In genomic region chr2:83784920-83785319, GRCh38 we compare ENCODE assay signal across 21 cellular contexts.
"Had no signal": no experiment of that assay in that cellular context is flagged by ENCODE, and none has a peak within 500 bp of the region (broad histone marks: within the 10 kb centered on the region; RNA-seq: fewer than 3 reads in every experiment).

No MANE protein-coding gene starts in this region.

- H3K9me3 ChIP-seq: mucosa of descending colon, prostate gland, thoracic aorta, tibial nerve, upper lobe of right lung, uterus had no signal

- H3K27me3 ChIP-seq: right atrium auricular region, tibial nerve, upper lobe of right lung, uterus had no signal

- H3K4me1 ChIP-seq: prostate gland, right atrium auricular region, tibial nerve, upper lobe of right lung, uterus had no signal

- DNase-seq: dermis blood vessel endothelial cell; effector memory CD8-positive, alpha-beta T cell; hypothalamus; mucosa of descending colon; naive B cell; nucleus accumbens; stimulated activated CD4-positive, alpha-beta T cell treated with anti-CD3 and anti-CD28 coated beads, Interleukin-15, amount 100 ng/mL, for 24 hours; stimulated activated CD4-positive, alpha-beta T cell treated with anti-CD3 and anti-CD28 coated beads, Interleukin-2, amount 100 ng/mL, for 48 hours; stimulated activated naive B cell treated with anti-CD40 and anti-IgM and Interleukin-4, amounts not matched to agents 10 μg/mL and 1 μg/mL and 100 μg/mL, for 72 hours; upper lobe of right lung; uterus had no signal

- H3K4me3 ChIP-seq: coronary artery, lung, mucosa of descending colon, prostate gland, right atrium auricular region, skin epidermis, thoracic aorta, tibial nerve, upper lobe of right lung, uterus had no signal

- H3K36me3 ChIP-seq: prostate gland, right atrium auricular region, thoracic aorta, tibial nerve, upper lobe of right lung, uterus had no signal

- FAIRE-seq: keratinocyte had no signal

- H3K27ac ChIP-seq: coronary artery, prostate gland, right atrium auricular region, skin epidermis, thoracic aorta, tibial nerve, upper lobe of right lung, uterus had no signal

- ATAC-seq: effector memory CD8-positive, alpha-beta T cell; left lobe of liver; mucosa of descending colon; natural killer cell treated with Interleukin-12 subunit alpha and Interleukin-12 subunit beta and Interleukin-15 and Interleukin-18, amount 100 ng/mL, for 72 hours; stimulated activated naive B cell treated with anti-CD40 and anti-IgM and Interleukin-4, amounts not matched to agents 10 μg/mL and 1 μg/mL and 100 μg/mL, for 72 hours; upper lobe of right lung had no signal
